23 cellular contexts compared by ENCODE assay signal in genomic region chr16:51815527-51815926, GRCh38.
DNase-seq lines count a peak whose midpoint lies in the region; TF ChIP-seq lines count a peak whose summit lies in the region.
"Had no signal": no experiment of that assay in that cellular context is flagged by ENCODE, and none has a peak within 500 bp of the region (broad histone marks: within the 10 kb centered on the region; RNA-seq: fewer than 3 reads in every experiment).

No MANE protein-coding gene starts in this region.

- H3K36me3 ChIP-seq in brain microvascular endothelial cell (replicated peaks): no peaks in the 10 kb centered on the region
- H3K36me3 ChIP-seq: BLaER1 treated with 17β-estradiol and CSF1 and Interleukin-3, amounts not matched to agents 10 nM and 100 nM had no signal

- CTCF ChIA-PET in HEK293T (lab: Yijun Ruan, JAX): interaction anchor here (0.5 kb wide), 1 partner anchor 1538 kb away, joined by 3 read pairs; no protein-coding TSS in a partner anchor

- TF ChIP-seq CTCF in brain microvascular endothelial cell (IDR thresholded peaks at IDR 0.05; ENCODE audit: low read depth, low read length, missing control alignments) (no peak), GM20000 (IDR thresholded peaks at IDR 0.05; ENCODE audit: extremely low read depth, missing control alignments) (no peak)

- H3K27me3 ChIP-seq in brain microvascular endothelial cell (replicated peaks): no peaks in the 10 kb centered on the region
- H3K27me3 ChIP-seq: BLaER1 treated with 17β-estradiol and CSF1 and Interleukin-3, amounts not matched to agents 10 nM and 100 nM had no signal

- POLR2A ChIA-PET in HEK293T (lab: Yijun Ruan, JAX): no interaction called here

- H3K4me3 ChIP-seq in brain microvascular endothelial cell (ENCODE audit: low read depth, low read length): no peak overlapping the region
- H3K4me3 ChIP-seq: A549; BLaER1 treated with 17β-estradiol and CSF1 and Interleukin-3, amounts not matched to agents 10 nM and 100 nM; GM12878 had no signal

- no peak overlapping the region for H3K27ac ChIP-seq in brain microvascular endothelial cell
- H3K27ac ChIP-seq: A549; BLaER1 treated with 17β-estradiol and CSF1 and Interleukin-3, amounts not matched to agents 10 nM and 100 nM; C4-2B had no signal

- DNase-seq in HEK293T (ENCODE audit: extremely low spot score): peak; percentile 14
- DNase-seq in SK-N-DZ (ENCODE audit: low spot score): peak; percentile 62
- DNase-seq in brain microvascular endothelial cell: peak; percentile 66
- peak; percentile 30 for DNase-seq in iris pigment epithelial cell (ENCODE audit: low read depth)
- no peak for DNase-seq in activated effector memory CD4-positive, alpha-beta T cell treated with Interleukin-2 at 50 U/mL for 16 hours
- no peak for DNase-seq in NCI-H146 (lab: John Stamatoyannopoulos, UW)
- no peak for DNase-seq in 8988T
- DNase-seq in GM20000 (ENCODE audit: low spot score): no peak
- DNase-seq: AML-193; CD4-positive, alpha-beta T cell; CD8-positive, alpha-beta T cell; COR-L47; DMS 273 treated with DMSO at 0.1 percent for 48 hours; DMS153; DMS53; DMS79; DND-41; EL; GDM1 had no signal

- in situ Hi-C loops in brain microvascular endothelial cell (cut with HindIII; ENCODE audit: low pct_ligation_motif_present, low sequenced_read_pairs): loop anchor here (25.0 kb wide), 1 partner anchor 147 kb away; no protein-coding TSS in a partner anchor

TF ChIP-seq in HEK293T, 16 proteins besides CTCF, POLR2A, EP300 and RAD21:
- TF ChIP-seq FOXK2 (IDR thresholded peaks at IDR 0.05) (no peak), ZNF384 (IDR thresholded peaks at IDR 0.05) (no peak), CTBP1 (IDR thresholded peaks at IDR 0.05; ENCODE audit: borderline replicate concordance) (no peak), SUZ12 (IDR thresholded peaks at IDR 0.05) (no peak), TARDBP (IDR thresholded peaks at IDR 0.05) (no peak), ARNT (IDR thresholded peaks at IDR 0.05) (no peak), FOXA1 (IDR thresholded peaks at IDR 0.05) (no peak), BHLHE40 (IDR thresholded peaks at IDR 0.05; ENCODE audit: borderline replicate concordance) (no peak), PKNOX1 (IDR thresholded peaks at IDR 0.05) (no peak), ELF4 (IDR thresholded peaks at IDR 0.05) (no peak), NFRKB (IDR thresholded peaks at IDR 0.05) (no peak), HDGF (IDR thresholded peaks at IDR 0.05; ENCODE audit: borderline replicate concordance) (no peak), LEF1 (IDR thresholded peaks at IDR 0.05; ENCODE audit: borderline replicate concordance) (no peak), FOXM1 (IDR thresholded peaks at IDR 0.05; ENCODE audit: borderline replicate concordance) (no peak), L3MBTL2 (conservative IDR thresholded peaks at IDR 0.05) (no peak), SP1 (IDR thresholded peaks at IDR 0.05) (no peak)

Comparison
In these comparisons a context has a peak if more than half of its experiments do, and no peak if none do; other contexts are left out.
1. DNase-seq: peak in HEK293T (single experiment), SK-N-DZ (single experiment), brain microvascular endothelial cell (single experiment) and iris pigment epithelial cell (single experiment); none in activated effector memory CD4-positive, alpha-beta T cell treated with Interleukin-2 at 50 U/mL for 16 hours (single experiment), NCI-H146 (single experiment), 8988T (single experiment) and GM20000 (single experiment).